In genomic region chr11:1873048-1873812, GRCh38 we compare ENCODE assay signal across 1 cellular context.
TF ChIP-seq lines count a peak whose summit lies in the region.

No MANE protein-coding gene starts in this region.

TF ChIP-seq in A549, 52 proteins besides CTCF, POLR2A, EP300 and RAD21 (continued from another document):
- no peak for TF ChIP-seq PBX3 (IDR thresholded peaks at IDR 0.05)
- no peak for TF ChIP-seq RNF2 (IDR thresholded peaks at IDR 0.05; ENCODE audit: borderline replicate concordance, low read depth)
- no peak for TF ChIP-seq HEYL (CRISPR knock-in tag; IDR thresholded peaks at IDR 0.05)
- no peak for TF ChIP-seq FOSL2 (IDR thresholded peaks at IDR 0.05)
- no peak for TF ChIP-seq FOSL2 (CRISPR knock-in tag; IDR thresholded peaks at IDR 0.05)
- TF ChIP-seq EHMT2 (IDR thresholded peaks at IDR 0.05; ENCODE audit: low read depth), result no peak
- no peak for TF ChIP-seq BCL3 (IDR thresholded peaks at IDR 0.05)
- TF ChIP-seq JUNB (IDR thresholded peaks at IDR 0.05), result no peak
- no peak for TF ChIP-seq NFE2L2 (conservative IDR thresholded peaks at IDR 0.05; ENCODE audit: low read length)
